ENCODE assay signal across 9 cellular contexts in genomic region chr2:112137516-112138142, GRCh38. TPM values are rescaled to one million over a fixed set of nuclear protein-coding genes. Genes with fewer than 3 reads are reported as not detected.
A peak's percentile ranks its signal among the peaks of the same experiment; 100 is the strongest.
DNase-seq lines count a peak whose midpoint lies in the region; ATAC-seq, FAIRE-seq and TF ChIP-seq lines count a peak whose summit lies in the region.
"Had no signal": no experiment of that assay in that cellular context is flagged by ENCODE, and none has a peak within 500 bp of the region (broad histone marks: within the 10 kb centered on the region; RNA-seq: fewer than 3 reads in every experiment).

No MANE protein-coding gene starts in this region.

- DNase-seq in GM12864 (ENCODE audit: low read depth) (no peak), Peyer's patch (peak in 1 of 3 donors; percentile 61), endothelial cell of umbilical vein (ENCODE audit: low read depth, low spot score) (no peak), NCI-H2107 (lab: John Stamatoyannopoulos, UW) (no peak), HuH-7.5 (ENCODE audit: low spot score) (no peak), posterior cingulate gyrus (no peak)
- peak in 5 of 9 donors; percentile 6 to 25 (median 11) for DNase-seq in naive thymus-derived CD4-positive, alpha-beta T cell

- H3K4me3 ChIP-seq in GM12864 (ENCODE audit: low read depth, low read length) (peak overlapping the region; percentile 51), Peyer's patch (peak overlapping the region; percentile 31 to 71 (median 54)), endothelial cell of umbilical vein (replicated peaks in 1 of 3; ENCODE audit: insufficient read depth in 1 of 3, low read depth in 1 of 3, low read length in 3 of 3) (peak overlapping the region; percentile 32 to 56 (median 55))
- peak overlapping the region; percentile 63 for H3K4me3 ChIP-seq in naive thymus-derived CD4-positive, alpha-beta T cell (ENCODE audit: low read length)

- H3K27ac Mint-ChIP-seq in naive thymus-derived CD4-positive, alpha-beta T cell: peak overlapping the region in 8 of 9 donors; percentile 21 to 82 (median 57)

- TF ChIP-seq POLR2A in Peyer's patch (IDR thresholded peaks at IDR 0.05) (no peak), endothelial cell of umbilical vein (IDR thresholded peaks at IDR 0.05; ENCODE audit: low read depth, low read length) (no peak)

- peaks cover 0 to 8% (median 4%) of the 10 kb centered on the region in 11 donors for H3K9me3 Mint-ChIP-seq in naive thymus-derived CD4-positive, alpha-beta T cell

- dilution Hi-C loops in endothelial cell of umbilical vein (cut with MboI; ENCODE audit: extremely low pct_ligation_motif_present, low sequenced_read_pairs): no loop called here

- peak; percentile 74 for ATAC-seq in naive thymus-derived CD4-positive, alpha-beta T cell
- no peak for ATAC-seq in HG02852 (IDR thresholded peaks at IDR 0.05; ENCODE audit: unreplicated experiment)

- H3K27me3 Mint-ChIP-seq in naive thymus-derived CD4-positive, alpha-beta T cell: peaks cover 12 to 34% (median 23%) of the 10 kb centered on the region in 5 donors

- H3K4me1 Mint-ChIP-seq in naive thymus-derived CD4-positive, alpha-beta T cell: peaks cover 10 to 21% (median 12%) of the 10 kb centered on the region in 7 donors

- H3K4me3 Mint-ChIP-seq in naive thymus-derived CD4-positive, alpha-beta T cell: peak overlapping the region; percentile 64 to 89 (median 82)

- no peaks in the 10 kb centered on the region for H3K79me2 ChIP-seq in endothelial cell of umbilical vein (ENCODE audit: control insufficient read depth, insufficient read depth, low read length)

- no peaks in the 10 kb centered on the region for H4K20me1 ChIP-seq in endothelial cell of umbilical vein (replicated peaks; ENCODE audit: control insufficient read depth, extremely low read depth, insufficient read depth, low read length)

- H3K4me1 ChIP-seq in Peyer's patch (no peaks in the 10 kb centered on the region), endothelial cell of umbilical vein (ENCODE audit: control insufficient read depth, extremely low read depth, insufficient read depth, low read length) (peaks cover 9% of the 10 kb centered on the region)
- no peaks in the 10 kb centered on the region for H3K4me1 ChIP-seq in naive thymus-derived CD4-positive, alpha-beta T cell (ENCODE audit: control insufficient read depth in 2 of 2, insufficient read depth in 2 of 2, low read length in 2 of 2)

- intact Hi-C loops in endothelial cell of umbilical vein (cut with micrococcal nuclease) (loop anchor here (5.0 kb wide), 1 partner anchor 120 kb away; the partner anchor contains the start of gene ZC3H8), posterior cingulate gyrus (cut with DNase I) (no loop called here)
- intact Hi-C loops in naive thymus-derived CD4-positive, alpha-beta T cell (cut with micrococcal nuclease): loop anchor here in 1 of 2 donors (2.0 to 5.0 kb wide), 2 partner anchors 17 to 50 kb away; no protein-coding TSS in a partner anchor

- CTCF ChIA-PET in endothelial cell of umbilical vein (lab: Charles Lee): interaction anchor here (1.1 to 1.2 kb wide), 3 partner anchors 16 to 83 kb away, joined by 3 to 4 read pairs (median 3); partner anchors contain the start of gene TMEM87B
- CTCF ChIA-PET in naive thymus-derived CD4-positive, alpha-beta T cell (lab: Charles Lee): interaction anchor here (0.6 kb wide), 1 partner anchor 18 kb away, joined by 3 read pairs; no protein-coding TSS in a partner anchor

- peak overlapping the region; percentile 92 for H3K4me2 ChIP-seq in endothelial cell of umbilical vein (ENCODE audit: insufficient read depth, low read length)

- H3K36me3 ChIP-seq in Peyer's patch: no peaks in the 10 kb centered on the region
- no peaks in the 10 kb centered on the region for H3K36me3 ChIP-seq in endothelial cell of umbilical vein (ENCODE audit: control insufficient read depth in 2 of 2, extremely low read depth in 1 of 2, insufficient read depth in 2 of 2, low read length in 2 of 2)
- no peaks in the 10 kb centered on the region for H3K36me3 ChIP-seq in naive thymus-derived CD4-positive, alpha-beta T cell (ENCODE audit: control insufficient read depth in 2 of 3, insufficient read depth in 3 of 3, low read length in 3 of 3)

- H2AFZ ChIP-seq in endothelial cell of umbilical vein (ENCODE audit: low read depth, low read length): peak overlapping the region; percentile 96

- no TSS peak for BruUV-seq in endothelial cell of umbilical vein (replicated peaks; lab: Mats Ljungman, UMichigan)

- H3K9me1 ChIP-seq in endothelial cell of umbilical vein (replicated peaks; ENCODE audit: control insufficient read depth, extremely low read depth, insufficient read depth, low read length): no peaks in the 10 kb centered on the region

- POLR2A ChIA-PET in endothelial cell of umbilical vein (lab: Charles Lee): no interaction called here
- POLR2A ChIA-PET in naive thymus-derived CD4-positive, alpha-beta T cell (lab: Charles Lee): interaction anchor here (0.6 to 1.8 kb wide), 4 partner anchors 11 to 169 kb away, joined by 3 to 7 read pairs (median 4); no protein-coding TSS in a partner anchor

- peak; percentile 76 for FAIRE-seq in endothelial cell of umbilical vein (lab: Jason Lieb, UNC)

- H3K27me3 ChIP-seq in Peyer's patch: no peaks in the 10 kb centered on the region
- no peaks in the 10 kb centered on the region for H3K27me3 ChIP-seq in endothelial cell of umbilical vein (ENCODE audit: control insufficient read depth in 2 of 2, insufficient read depth in 2 of 2, low read length in 2 of 2)
- H3K27me3 ChIP-seq in naive thymus-derived CD4-positive, alpha-beta T cell (ENCODE audit: control insufficient read depth in 2 of 2, insufficient read depth in 2 of 2, low read length in 2 of 2): no peaks in the 10 kb centered on the region

- H3K27ac ChIP-seq in Peyer's patch: no peak overlapping the region
- peak overlapping the region; percentile 1 for H3K27ac ChIP-seq in endothelial cell of umbilical vein (ENCODE audit: insufficient read depth, low read depth, low read length)
- no peak overlapping the region for H3K27ac ChIP-seq in naive thymus-derived CD4-positive, alpha-beta T cell (ENCODE audit: low read depth, low read length)
- H3K27ac ChIP-seq: SK-N-MC had no signal

- no peak overlapping the region for H3K9ac ChIP-seq in endothelial cell of umbilical vein (replicated peaks; ENCODE audit: extremely low read depth, insufficient read depth, low read length)

- H3K9me3 ChIP-seq in Peyer's patch (no peaks in the 10 kb centered on the region), endothelial cell of umbilical vein (replicated peaks; ENCODE audit: control insufficient read depth, insufficient read depth, low read length) (no peaks in the 10 kb centered on the region)
- no peaks in the 10 kb centered on the region for H3K9me3 ChIP-seq in naive thymus-derived CD4-positive, alpha-beta T cell (ENCODE audit: control insufficient read depth in 2 of 3, low read length in 3 of 3)

- peaks cover 0 to 7% (median 6%) of the 10 kb centered on the region in 5 donors for H3K36me3 Mint-ChIP-seq in naive thymus-derived CD4-positive, alpha-beta T cell

- TF ChIP-seq CTCF in GM12864 (IDR thresholded peaks at IDR 0.05; ENCODE audit: low read depth, low read length, missing control alignments) (no peak), Peyer's patch (IDR thresholded peaks at IDR 0.05) (no peak), endothelial cell of umbilical vein (IDR thresholded peaks at IDR 0.05; ENCODE audit: extremely low read depth in 1 of 2, insufficient read depth in 1 of 2, low read depth in 1 of 2, low read length in 2 of 2) (no peak)

TF ChIP-seq in endothelial cell of umbilical vein, 7 proteins besides CTCF, POLR2A, EP300 and RAD21:
- TF ChIP-seq FOS (IDR thresholded peaks at IDR 0.05; ENCODE audit: borderline replicate concordance, insufficient read depth, low read length) (no peak), MAX (IDR thresholded peaks at IDR 0.05; ENCODE audit: insufficient read depth, insufficient read length) (no peak), GATA2 (IDR thresholded peaks at IDR 0.05; ENCODE audit: insufficient read depth, insufficient read length, low read depth, low read length) (no peak), JUN (IDR thresholded peaks at IDR 0.05; ENCODE audit: borderline replicate concordance, insufficient read depth, insufficient read length, low read depth) (no peak), MYC (IDR thresholded peaks at IDR 0.05; ENCODE audit: low read depth, low read length) (no peak), POLR2AphosphoS5 (IDR thresholded peaks at IDR 0.05; ENCODE audit: insufficient read depth, low read depth, low read length) (no peak), EZH2 (IDR thresholded peaks at IDR 0.05; ENCODE audit: borderline replicate concordance, low read depth, low read length, severe bottlenecking) (no peak)

RNA-seq across cellular contexts. Expression of gene FBLN7, which starts 0.6 kb away (rescaled TPM):
- 1 to 10 TPM in 3 of 4 donors, not detected in 1; 1.5 to 7.4 (median 1.9) TPM for total RNA-seq in Peyer's patch
- 2.1 and 3.3 TPM in 2 replicates for total RNA-seq in endothelial cell of umbilical vein
- polyA plus RNA-seq in endothelial cell of umbilical vein: 3.1 and 3.4 TPM in 2 replicates
- polyA plus RNA-seq in endothelial cell of umbilical vein (2011; cell fraction: cytosol; rRNA removed): 2.9 and 3.8 TPM in 2 replicates
- polyA plus RNA-seq in endothelial cell of umbilical vein (2011; cell fraction: nucleus; rRNA removed): 2.8 and 3.1 TPM in 2 replicates
- 0.92 and 1.8 TPM in 2 replicates for polyA plus RNA-seq in endothelial cell of umbilical vein (2012)
- polyA minus RNA-seq in endothelial cell of umbilical vein: 2.4 and 2.8 TPM in 2 replicates
- polyA minus RNA-seq in endothelial cell of umbilical vein (2011; cell fraction: cytosol; rRNA and poly(A)+ RNA removed): not detected
- polyA minus RNA-seq in endothelial cell of umbilical vein (2011; cell fraction: nucleus; rRNA and poly(A)+ RNA removed): 2.3 and 2.9 TPM in 2 replicates
- total RNA-seq in naive thymus-derived CD4-positive, alpha-beta T cell: 10 to 100 TPM; 12.1 to 36.3 (median 20.5) TPM
- 10 to 100 TPM; 21.0 to 29.0 TPM for polyA plus RNA-seq in naive thymus-derived CD4-positive, alpha-beta T cell

Comparison
In these comparisons a context has a peak if more than half of its experiments do, and no peak if none do; other contexts are left out.
1. DNase-seq: peak in naive thymus-derived CD4-positive, alpha-beta T cell (5 of 9); none in GM12864 (single experiment), endothelial cell of umbilical vein (single experiment), NCI-H2107 (single experiment), HuH-7.5 (single experiment) and posterior cingulate gyrus (0 of 10).
2. Peak in every context shown above with its lines, with median percentiles within 50 percentile points of each other: H3K4me3 ChIP-seq.